Comparison of ENCODE assay signal across 1 cellular context in genomic region chr5:140575309-140575708, GRCh38.
TF ChIP-seq lines count a peak whose summit lies in the region.

No MANE protein-coding gene starts in this region.

TF ChIP-seq in HepG2, 621 proteins besides CTCF, POLR2A, EP300 and RAD21 (continued from another document):
- TF ChIP-seq ZNF687 (CRISPR knock-in tag; IDR thresholded peaks at IDR 0.05): peak; percentile 26
- no peak for TF ChIP-seq ZNF30 (CRISPR knock-in tag; IDR thresholded peaks at IDR 0.05)
- TF ChIP-seq MIER2 (CRISPR knock-in tag; IDR thresholded peaks at IDR 0.05): 0 out of 2 replicates have a peak, but pooled peaks have one; percentile 23
- no peak for TF ChIP-seq ZMYM2 (CRISPR knock-in tag; IDR thresholded peaks at IDR 0.05)
- peak; percentile 52; the same call in 1 of the 2 replicates for TF ChIP-seq IKZF5 (CRISPR knock-in tag; IDR thresholded peaks at IDR 0.05)
- peak; percentile 49; the same call in 1 of the 2 replicates for TF ChIP-seq ZNF574 (CRISPR knock-in tag; IDR thresholded peaks at IDR 0.05)
- TF ChIP-seq ZNF703 (CRISPR knock-in tag; IDR thresholded peaks at IDR 0.05; ENCODE audit: borderline replicate concordance): no peak
- TF ChIP-seq ZBTB33 (CRISPR knock-in tag; IDR thresholded peaks at IDR 0.05): 0 out of 2 replicates have a peak, but pooled peaks have one; percentile 10
- TF ChIP-seq ZNF124 (CRISPR knock-in tag; IDR thresholded peaks at IDR 0.05): 0 out of 2 replicates have a peak, but pooled peaks have one; percentile 32
- no peak for TF ChIP-seq SALL2 (CRISPR knock-in tag; IDR thresholded peaks at IDR 0.05)
- TF ChIP-seq SALL1 (CRISPR knock-in tag; IDR thresholded peaks at IDR 0.05): peak; percentile 43
- TF ChIP-seq KAT8 (CRISPR knock-in tag; IDR thresholded peaks at IDR 0.05): peak; percentile 56; the same call in 1 of the 2 replicates
- TF ChIP-seq ZNF644 (CRISPR knock-in tag; IDR thresholded peaks at IDR 0.05; ENCODE audit: low read depth): peak; percentile 45; the same call in 1 of the 2 replicates
- peak; percentile 62 for TF ChIP-seq ELF3 (CRISPR knock-in tag; IDR thresholded peaks at IDR 0.05)
- TF ChIP-seq ZNF20 (CRISPR knock-in tag; IDR thresholded peaks at IDR 0.05): no peak
- 0 out of 2 replicates have a peak, but pooled peaks have one; percentile 34 for TF ChIP-seq ZMYM3 (CRISPR knock-in tag; IDR thresholded peaks at IDR 0.05)
- TF ChIP-seq CHD2 (IDR thresholded peaks at IDR 0.05; ENCODE audit: low read depth, low read length): no peak
- no peak for TF ChIP-seq EED (CRISPR knock-in tag; IDR thresholded peaks at IDR 0.05)
- TF ChIP-seq SOX5 (CRISPR knock-in tag; IDR thresholded peaks at IDR 0.05; ENCODE audit: borderline replicate concordance): peak; percentile 40; the same call in 1 of the 2 replicates
- no peak for TF ChIP-seq NR2F6 (IDR thresholded peaks at IDR 0.05)
- peak; percentile 56; the same call in 1 of the 2 replicates for TF ChIP-seq NR2F6 (CRISPR knock-in tag; IDR thresholded peaks at IDR 0.05)
- TF ChIP-seq SMC3 (IDR thresholded peaks at IDR 0.05; ENCODE audit: low read length): peak; percentile 98
- no peak for TF ChIP-seq SKI (IDR thresholded peaks at IDR 0.05; ENCODE audit: partially characterized antibody)
- TF ChIP-seq, protein P1, sequence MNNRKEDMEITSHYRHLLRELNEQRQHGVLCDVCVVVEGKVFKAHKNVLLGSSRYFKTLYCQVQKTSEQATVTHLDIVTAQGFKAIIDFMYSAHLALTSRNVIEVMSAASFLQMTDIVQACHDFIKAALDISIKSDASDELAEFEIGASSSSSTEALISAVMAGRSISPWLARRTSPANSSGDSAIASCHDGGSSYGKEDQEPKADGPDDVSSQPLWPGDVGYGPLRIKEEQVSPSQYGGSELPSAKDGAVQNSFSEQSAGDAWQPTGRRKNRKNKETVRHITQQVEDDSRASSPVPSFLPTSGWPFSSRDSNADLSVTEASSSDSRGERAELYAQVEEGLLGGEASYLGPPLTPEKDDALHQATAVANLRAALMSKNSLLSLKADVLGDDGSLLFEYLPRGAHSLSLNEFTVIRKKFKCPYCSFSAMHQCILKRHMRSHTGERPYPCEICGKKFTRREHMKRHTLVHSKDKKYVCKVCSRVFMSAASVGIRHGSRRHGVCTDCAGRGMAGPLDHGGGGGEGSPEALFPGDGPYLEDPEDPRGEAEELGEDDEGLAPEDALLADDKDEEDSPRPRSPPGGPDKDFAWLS (CRISPR knock-in tag; IDR thresholded peaks at IDR 0.05; ENCODE audit: borderline replicate concordance): no peak
- TF ChIP-seq STAG1 (CRISPR knock-in tag; IDR thresholded peaks at IDR 0.05): peak; percentile 95
TF ChIP-seq in HepG2: peak in this region for 50.
